14 cellular contexts compared by ENCODE assay signal in genomic region chr5:179276838-179277395, GRCh38.
DNase-seq lines count a peak whose midpoint lies in the region; ATAC-seq and TF ChIP-seq lines count a peak whose summit lies in the region.
"Had no signal": no experiment of that assay in that cellular context is flagged by ENCODE, and none has a peak within 500 bp of the region (broad histone marks: within the 10 kb centered on the region; RNA-seq: fewer than 3 reads in every experiment).

No MANE protein-coding gene starts in this region.

- CTCF ChIA-PET in naive thymus-derived CD4-positive, alpha-beta T cell (lab: Charles Lee), result no interaction called here

- H3F3A ChIP-seq in DOHH2 (ENCODE audit: control insufficient read depth, insufficient read depth), result no peaks in the 10 kb centered on the region

- H3K27me3 ChIP-seq in DOHH2 (ENCODE audit: control insufficient read depth, low read length) (no peaks in the 10 kb centered on the region), adipocyte (replicated peaks; ENCODE audit: control insufficient read depth, insufficient read depth, low read length) (no peaks in the 10 kb centered on the region), right atrium auricular region (no peaks in the 10 kb centered on the region), skeletal muscle satellite cell (ENCODE audit: control insufficient read depth, insufficient read depth, low read length) (no peaks in the 10 kb centered on the region)
- no peaks in the 10 kb centered on the region for H3K27me3 ChIP-seq in naive thymus-derived CD4-positive, alpha-beta T cell (ENCODE audit: control insufficient read depth in 2 of 2, insufficient read depth in 2 of 2, low read length in 2 of 2)
- H3K27me3 ChIP-seq: BLaER1 treated with 17β-estradiol and CSF1 and Interleukin-3, amounts not matched to agents 10 nM and 100 nM had no signal

- H3K79me2 ChIP-seq in DOHH2 (ENCODE audit: control insufficient read depth, low read length), result no peaks in the 10 kb centered on the region

- no peak overlapping the region for H3K4me3 Mint-ChIP-seq in naive thymus-derived CD4-positive, alpha-beta T cell
- H3K4me3 Mint-ChIP-seq: naive thymus-derived CD8-positive, alpha-beta T cell had no signal

- no peaks in the 10 kb centered on the region for H3K4me1 ChIP-seq in DOHH2 (ENCODE audit: control insufficient read depth, low read length)
- H3K4me1 ChIP-seq in adipocyte (ENCODE audit: control insufficient read depth, insufficient read depth, low read length), result peaks cover 64% of the 10 kb centered on the region
- H3K4me1 ChIP-seq in right atrium auricular region, result peaks cover 0 to 49% of the 10 kb centered on the region in 2 donors
- H3K4me1 ChIP-seq in skeletal muscle satellite cell (ENCODE audit: control insufficient read depth, insufficient read depth, low read length), result peaks cover 68% of the 10 kb centered on the region
- no peaks in the 10 kb centered on the region for H3K4me1 ChIP-seq in naive thymus-derived CD4-positive, alpha-beta T cell (ENCODE audit: control insufficient read depth in 2 of 2, insufficient read depth in 2 of 2, low read length in 2 of 2)

- no peak overlapping the region for H3K4me2 ChIP-seq in DOHH2 (ENCODE audit: low read length)
- peak overlapping the region; percentile 42 for H3K4me2 ChIP-seq in skeletal muscle satellite cell (ENCODE audit: low read length)
- H3K4me2 ChIP-seq: BLaER1 treated with 17β-estradiol and CSF1 and Interleukin-3, amounts not matched to agents 10 nM and 100 nM had no signal

- intact Hi-C loops in naive thymus-derived CD4-positive, alpha-beta T cell (cut with micrococcal nuclease), result no loop called here

- no peaks in the 10 kb centered on the region for H3K9me3 Mint-ChIP-seq in naive thymus-derived CD4-positive, alpha-beta T cell

- no peaks in the 10 kb centered on the region for H3K36me3 Mint-ChIP-seq in naive thymus-derived CD4-positive, alpha-beta T cell
- H3K36me3 Mint-ChIP-seq: naive thymus-derived CD8-positive, alpha-beta T cell had no signal

- H3K9ac ChIP-seq in adipocyte (ENCODE audit: low read length) (peak overlapping the region; percentile 71), skeletal muscle satellite cell (ENCODE audit: low read depth, low read length) (peak overlapping the region; percentile 87)
- H3K9ac ChIP-seq: BLaER1 treated with 17β-estradiol and CSF1 and Interleukin-3, amounts not matched to agents 10 nM and 100 nM had no signal

- H3K4me3 ChIP-seq in DOHH2 (ENCODE audit: low read length) (no peak overlapping the region), adipocyte (ENCODE audit: low read length) (no peak overlapping the region), right atrium auricular region (no peak overlapping the region), skeletal muscle satellite cell (ENCODE audit: low read length) (no peak overlapping the region)
- no peak overlapping the region for H3K4me3 ChIP-seq in naive thymus-derived CD4-positive, alpha-beta T cell (ENCODE audit: low read length)
- H3K4me3 ChIP-seq: BLaER1 treated with 17β-estradiol and CSF1 and Interleukin-3, amounts not matched to agents 10 nM and 100 nM; SK-N-MC had no signal

- H3K27me3 Mint-ChIP-seq in naive thymus-derived CD4-positive, alpha-beta T cell, result no peaks in the 10 kb centered on the region

- H3K27ac ChIP-seq in DOHH2 (ENCODE audit: low read depth, low read length) (no peak overlapping the region), right atrium auricular region (peak overlapping the region; percentile 72 to 74), caudate nucleus (ENCODE audit: low read depth, low read length) (no peak overlapping the region)
- H3K27ac ChIP-seq in naive thymus-derived CD4-positive, alpha-beta T cell (ENCODE audit: low read depth, low read length), result no peak overlapping the region
- H3K27ac ChIP-seq: BLaER1 treated with 17β-estradiol and CSF1 and Interleukin-3, amounts not matched to agents 10 nM and 100 nM; SK-N-MC had no signal

- H3K9me3 ChIP-seq in DOHH2 (ENCODE audit: control insufficient read depth, insufficient read depth, low read length) (no peaks in the 10 kb centered on the region), adipocyte (ENCODE audit: control insufficient read depth, low read length) (no peaks in the 10 kb centered on the region), right atrium auricular region (no peaks in the 10 kb centered on the region), skeletal muscle satellite cell (replicated peaks; ENCODE audit: low read length) (no peaks in the 10 kb centered on the region)
- H3K9me3 ChIP-seq in naive thymus-derived CD4-positive, alpha-beta T cell (ENCODE audit: control insufficient read depth in 2 of 3, low read length in 3 of 3), result no peaks in the 10 kb centered on the region

- ATAC-seq in naive thymus-derived CD4-positive, alpha-beta T cell, result no peak
- ATAC-seq in HG02852 (IDR thresholded peaks at IDR 0.05; ENCODE audit: unreplicated experiment), result no peak
- ATAC-seq: naive thymus-derived CD8-positive, alpha-beta T cell had no signal

- H3K36me3 ChIP-seq in DOHH2 (ENCODE audit: control insufficient read depth, low read length) (no peaks in the 10 kb centered on the region), adipocyte (ENCODE audit: control insufficient read depth, insufficient read depth, low read length, severe bottlenecking) (peaks cover 8% of the 10 kb centered on the region), right atrium auricular region (no peaks in the 10 kb centered on the region), skeletal muscle satellite cell (ENCODE audit: insufficient read depth, low read length) (peaks cover 9% of the 10 kb centered on the region)
- H3K36me3 ChIP-seq in naive thymus-derived CD4-positive, alpha-beta T cell (ENCODE audit: control insufficient read depth in 2 of 3, insufficient read depth in 3 of 3, low read length in 3 of 3), result no peaks in the 10 kb centered on the region
- H3K36me3 ChIP-seq: BLaER1 treated with 17β-estradiol and CSF1 and Interleukin-3, amounts not matched to agents 10 nM and 100 nM had no signal

- H4K20me1 ChIP-seq in DOHH2 (ENCODE audit: control insufficient read depth, insufficient read depth, low read depth, low read length), result no peaks in the 10 kb centered on the region

- H3K9me2 ChIP-seq in DOHH2 (replicated peaks; ENCODE audit: control insufficient read depth, low read length), result no peaks in the 10 kb centered on the region

- H3K4me1 Mint-ChIP-seq in naive thymus-derived CD4-positive, alpha-beta T cell, result no peaks in the 10 kb centered on the region

- POLR2A ChIA-PET in naive thymus-derived CD4-positive, alpha-beta T cell (lab: Charles Lee), result no interaction called here

- H3K27ac Mint-ChIP-seq in naive thymus-derived CD4-positive, alpha-beta T cell, result no peak overlapping the region
- H3K27ac Mint-ChIP-seq: naive thymus-derived CD8-positive, alpha-beta T cell had no signal

- DNase-seq in adipocyte (ENCODE audit: low read depth), result no peak
- DNase-seq in right atrium auricular region (ENCODE audit: low spot score), result no peak
- no peak for DNase-seq in naive thymus-derived CD4-positive, alpha-beta T cell
- no peak for DNase-seq in COR-L47 (lab: John Stamatoyannopoulos, UW)
- no peak for DNase-seq in caudate nucleus (lab: John Stamatoyannopoulos, UW)
- DNase-seq: activated CD4-positive, alpha-beta T cell treated with anti-CD3 and anti-CD28 coated beads for 4 hours; erythroblast; NCI-H146 had no signal

- peak; percentile 14 for TF ChIP-seq CTCF in DOHH2 (IDR thresholded peaks at IDR 0.05; ENCODE audit: low read depth, low read length, poor library complexity, severe bottlenecking)
- TF ChIP-seq CTCF in right atrium auricular region (IDR thresholded peaks at IDR 0.05), result no peak

Comparison
In these comparisons a context has a peak if more than half of its experiments do, and no peak if none do; other contexts are left out.
1. H3K27ac ChIP-seq: peak in right atrium auricular region (2 of 2); none in DOHH2 (single experiment), naive thymus-derived CD4-positive, alpha-beta T cell (single experiment) and caudate nucleus (single experiment).